ENCODE assay signal across 8 cellular contexts in the genomic region with DNA sequence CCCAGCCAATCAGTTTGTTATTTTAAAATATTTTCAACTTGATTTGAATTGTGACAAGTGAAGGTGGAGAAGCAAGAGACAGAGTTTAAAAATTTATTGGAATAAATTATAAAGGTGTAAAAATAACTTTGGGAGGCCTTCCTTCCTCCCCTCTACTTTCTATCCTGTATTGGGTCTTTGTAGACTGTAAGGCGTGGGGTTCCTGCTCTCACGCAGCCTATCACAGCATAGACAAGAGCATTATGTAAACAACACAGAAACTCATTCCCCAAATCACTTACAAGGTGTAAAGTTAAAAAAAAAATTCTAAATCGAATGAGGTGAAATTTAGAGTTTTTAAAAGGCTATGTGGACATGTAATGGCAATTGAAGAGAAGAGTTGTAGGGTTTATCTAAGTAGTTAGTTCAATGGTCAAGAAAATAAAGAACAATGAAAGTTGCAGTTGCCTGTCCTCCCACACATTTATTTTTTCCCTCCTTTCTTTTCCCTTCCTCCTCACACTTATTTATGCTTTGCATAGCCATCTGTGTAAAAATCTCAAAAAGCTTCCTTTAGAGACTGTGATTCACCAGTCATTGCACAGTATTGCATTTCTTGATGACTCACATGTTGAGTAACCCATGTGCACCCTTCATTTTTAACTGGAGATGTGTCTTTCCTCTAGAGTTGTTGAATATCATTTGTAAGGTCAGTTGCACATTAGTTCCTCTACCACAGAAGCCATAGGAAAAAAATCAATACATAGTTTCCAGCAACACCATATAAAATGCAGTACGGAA.
DNase-seq lines count a peak whose midpoint lies in the region; TF ChIP-seq lines count a peak whose summit lies in the region.

No MANE protein-coding gene starts in this region.

- H3K9ac ChIP-seq in skeletal muscle satellite cell (ENCODE audit: low read depth, low read length), result peak overlapping the region; percentile 48

- H3K4me3 Mint-ChIP-seq in activated CD4-positive, alpha-beta T cell treated with anti-CD3 and anti-CD28 coated beads, Interleukin-2, amount 10 ng/mL, durations not matched to agents 24 days and 14 days, result peak overlapping the region; percentile 23

- H3K27ac Mint-ChIP-seq in activated CD4-positive, alpha-beta T cell treated with anti-CD3 and anti-CD28 coated beads, Interleukin-2, amount 10 ng/mL, durations not matched to agents 24 days and 14 days, result peak overlapping the region; percentile 86

- no peak for TF ChIP-seq POLR2A in erythroblast (IDR thresholded peaks at IDR 0.05; ENCODE audit: low read length)

- no peaks in the 10 kb centered on the region for H3K36me3 ChIP-seq in skeletal muscle satellite cell (ENCODE audit: insufficient read depth, low read length)

- peak overlapping the region; percentile 52 for H3K4me2 ChIP-seq in skeletal muscle satellite cell (ENCODE audit: low read length)

- H3K4me3 ChIP-seq in skeletal muscle satellite cell (ENCODE audit: low read length), result no peak overlapping the region

- H3K9me3 Mint-ChIP-seq in activated CD4-positive, alpha-beta T cell treated with anti-CD3 and anti-CD28 coated beads, Interleukin-2, amount 10 ng/mL, durations not matched to agents 24 days and 14 days, result peaks cover 12% of the 10 kb centered on the region

- H3K36me3 Mint-ChIP-seq in activated CD4-positive, alpha-beta T cell treated with anti-CD3 and anti-CD28 coated beads, Interleukin-2, amount 10 ng/mL, durations not matched to agents 24 days and 14 days (ENCODE audit: low read depth), result peaks cover 38% of the 10 kb centered on the region

- intact Hi-C loops in activated CD4-positive, alpha-beta T cell treated with anti-CD3 and anti-CD28 coated beads, Interleukin-2, amount 10 ng/mL, durations not matched to agents 24 days and 14 days (cut with micrococcal nuclease), result loop anchor here (1.0 to 10.0 kb wide), 4 partner anchors 26 to 259 kb away; no protein-coding TSS in a partner anchor

- no peaks in the 10 kb centered on the region for H3K9me3 ChIP-seq in skeletal muscle satellite cell (replicated peaks; ENCODE audit: low read length)

- peaks cover 34% of the 10 kb centered on the region for H3K4me1 Mint-ChIP-seq in activated CD4-positive, alpha-beta T cell treated with anti-CD3 and anti-CD28 coated beads, Interleukin-2, amount 10 ng/mL, durations not matched to agents 24 days and 14 days

- DNase-seq in activated CD4-positive, alpha-beta T cell treated with anti-CD3 and anti-CD28 coated beads, Interleukin-2, amount 10 ng/mL, durations not matched to agents 24 days and 14 days, result no peak
- DNase-seq in activated CD4-positive, alpha-beta T cell treated with anti-CD3 and anti-CD28 coated beads, Interleukin-2, amount 50 U/mL, for 1 hour, result no peak
- DNase-seq in erythroblast (lab: John Stamatoyannopoulos, UW) (peak; percentile 3 to 78), globus pallidus (ENCODE audit: low spot score) (no peak), nucleus accumbens (lab: John Stamatoyannopoulos, UW) (no peak), DMS79 (lab: John Stamatoyannopoulos, UW) (no peak)

- H3K27me3 Mint-ChIP-seq in activated CD4-positive, alpha-beta T cell treated with anti-CD3 and anti-CD28 coated beads, Interleukin-2, amount 10 ng/mL, durations not matched to agents 24 days and 14 days, result no peaks in the 10 kb centered on the region

- peaks cover 36% of the 10 kb centered on the region for H3K4me1 ChIP-seq in skeletal muscle satellite cell (ENCODE audit: control insufficient read depth, insufficient read depth, low read length)

- H3K27me3 ChIP-seq in skeletal muscle satellite cell (ENCODE audit: control insufficient read depth, insufficient read depth, low read length), result no peaks in the 10 kb centered on the region

TF ChIP-seq in PFSK-1, 5 proteins besides CTCF, POLR2A, EP300 and RAD21:
- TF ChIP-seq, protein P1, sequence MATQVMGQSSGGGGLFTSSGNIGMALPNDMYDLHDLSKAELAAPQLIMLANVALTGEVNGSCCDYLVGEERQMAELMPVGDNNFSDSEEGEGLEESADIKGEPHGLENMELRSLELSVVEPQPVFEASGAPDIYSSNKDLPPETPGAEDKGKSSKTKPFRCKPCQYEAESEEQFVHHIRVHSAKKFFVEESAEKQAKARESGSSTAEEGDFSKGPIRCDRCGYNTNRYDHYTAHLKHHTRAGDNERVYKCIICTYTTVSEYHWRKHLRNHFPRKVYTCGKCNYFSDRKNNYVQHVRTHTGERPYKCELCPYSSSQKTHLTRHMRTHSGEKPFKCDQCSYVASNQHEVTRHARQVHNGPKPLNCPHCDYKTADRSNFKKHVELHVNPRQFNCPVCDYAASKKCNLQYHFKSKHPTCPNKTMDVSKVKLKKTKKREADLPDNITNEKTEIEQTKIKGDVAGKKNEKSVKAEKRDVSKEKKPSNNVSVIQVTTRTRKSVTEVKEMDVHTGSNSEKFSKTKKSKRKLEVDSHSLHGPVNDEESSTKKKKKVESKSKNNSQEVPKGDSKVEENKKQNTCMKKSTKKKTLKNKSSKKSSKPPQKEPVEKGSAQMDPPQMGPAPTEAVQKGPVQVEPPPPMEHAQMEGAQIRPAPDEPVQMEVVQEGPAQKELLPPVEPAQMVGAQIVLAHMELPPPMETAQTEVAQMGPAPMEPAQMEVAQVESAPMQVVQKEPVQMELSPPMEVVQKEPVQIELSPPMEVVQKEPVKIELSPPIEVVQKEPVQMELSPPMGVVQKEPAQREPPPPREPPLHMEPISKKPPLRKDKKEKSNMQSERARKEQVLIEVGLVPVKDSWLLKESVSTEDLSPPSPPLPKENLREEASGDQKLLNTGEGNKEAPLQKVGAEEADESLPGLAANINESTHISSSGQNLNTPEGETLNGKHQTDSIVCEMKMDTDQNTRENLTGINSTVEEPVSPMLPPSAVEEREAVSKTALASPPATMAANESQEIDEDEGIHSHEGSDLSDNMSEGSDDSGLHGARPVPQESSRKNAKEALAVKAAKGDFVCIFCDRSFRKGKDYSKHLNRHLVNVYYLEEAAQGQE (IDR thresholded peaks at IDR 0.05; ENCODE audit: insufficient read depth in 1 of 2, low read depth in 2 of 2, low read length in 2 of 2), result no peak
- TF ChIP-seq SIN3A (IDR thresholded peaks at IDR 0.05; ENCODE audit: borderline replicate concordance, insufficient read depth, low read length) (peak; percentile 89; the same call in 1 of the 2 replicates), POLR2AphosphoS5 (IDR thresholded peaks at IDR 0.05; ENCODE audit: low read depth, low read length) (no peak)
TF ChIP-seq in PFSK-1: peak in this region for 1.

Comparison
In these comparisons a context has a peak if more than half of its experiments do, and no peak if none do; other contexts are left out.
1. DNase-seq: peak in erythroblast (2 of 2); none in activated CD4-positive, alpha-beta T cell treated with anti-CD3 and anti-CD28 coated beads, Interleukin-2, amount 10 ng/mL, durations not matched to agents 24 days and 14 days (single experiment), activated CD4-positive, alpha-beta T cell treated with anti-CD3 and anti-CD28 coated beads, Interleukin-2, amount 50 U/mL, for 1 hour (single experiment), globus pallidus (single experiment), nucleus accumbens (0 of 56) and DMS79 (single experiment).